ENCODE assay signal across 15 cellular contexts in genomic region chr11:3799143-3799542, GRCh38. TPM values are rescaled to one million over a fixed set of nuclear protein-coding genes. Genes with fewer than 3 reads are reported as not detected.
DNase-seq lines count a peak whose midpoint lies in the region; ATAC-seq and TF ChIP-seq lines count a peak whose summit lies in the region.
"Had no signal": no experiment of that assay in that cellular context is flagged by ENCODE, and none has a peak within 500 bp of the region (broad histone marks: within the 10 kb centered on the region; RNA-seq: fewer than 3 reads in every experiment).

No MANE protein-coding gene starts in this region.

- ATAC-seq in T-helper 17 cell (no peak), upper lobe of right lung (no peak)

- peaks cover 22% of the 10 kb centered on the region for H3K36me3 Mint-ChIP-seq in activated naive CD4-positive, alpha-beta T cell treated with anti-CD3 and anti-CD28 coated beads for 36 hours (ENCODE audit: low read depth)
- no peaks in the 10 kb centered on the region for H3K36me3 Mint-ChIP-seq in T-helper 17 cell (ENCODE audit: low read depth)
- peaks cover 0 to under 1% (median 0%) of the 10 kb centered on the region in 3 donors for H3K36me3 Mint-ChIP-seq in immature natural killer cell

- no peaks in the 10 kb centered on the region for H3K9me3 Mint-ChIP-seq in activated naive CD4-positive, alpha-beta T cell treated with anti-CD3 and anti-CD28 coated beads for 36 hours
- no peaks in the 10 kb centered on the region for H3K9me3 Mint-ChIP-seq in immature natural killer cell

- peak overlapping the region; percentile 98 for H3K4me3 Mint-ChIP-seq in activated naive CD4-positive, alpha-beta T cell treated with anti-CD3 and anti-CD28 coated beads for 36 hours
- H3K4me3 Mint-ChIP-seq in T-helper 17 cell (peak overlapping the region; percentile 95), immature natural killer cell (peak overlapping the region; percentile 39 to 99 (median 92))

- DNase-seq in activated naive CD4-positive, alpha-beta T cell treated with anti-CD3 and anti-CD28 coated beads for 36 hours = no peak
- DNase-seq in activated naive CD4-positive, alpha-beta T cell treated with anti-CD3 and anti-CD28 coated beads, Interleukin-2, amount 50 U/mL, for 16 hours = no peak
- DNase-seq in T-helper 17 cell = no peak
- no peak for DNase-seq in immature natural killer cell
- peak; percentile 17 for DNase-seq in upper lobe of right lung
- no peak for DNase-seq in H4 (ENCODE audit: low spot score)
- no peak for DNase-seq in HAP-1 (ENCODE audit: low spot score in 2 of 2)
- no peak for DNase-seq in COR-L47 (lab: John Stamatoyannopoulos, UW)
- DNase-seq: activated CD4-positive, alpha-beta T cell treated with anti-CD3 and anti-CD28 coated beads for 1 hour; cortex of kidney; GM23248; mammary epithelial cell; SW 1271 had no signal

- H3K27ac ChIP-seq in upper lobe of right lung = no peak overlapping the region
- H3K27ac ChIP-seq: adrenal gland, GM23248, prostate gland had no signal

- H3K27me3 ChIP-seq in upper lobe of right lung (no peaks in the 10 kb centered on the region), HAP-1 (ENCODE audit: low read depth) (no peaks in the 10 kb centered on the region)
- H3K27me3 ChIP-seq: adrenal gland had no signal

- no peaks in the 10 kb centered on the region for H3K36me3 ChIP-seq in upper lobe of right lung
- H3K36me3 ChIP-seq in HAP-1 (replicated peaks) = peaks cover 7% of the 10 kb centered on the region
- H3K36me3 ChIP-seq: adrenal gland, prostate gland had no signal

- TF ChIP-seq CTCF in upper lobe of right lung (IDR thresholded peaks at IDR 0.05) = no peak

- peaks cover 43% of the 10 kb centered on the region for H3K4me1 Mint-ChIP-seq in activated naive CD4-positive, alpha-beta T cell treated with anti-CD3 and anti-CD28 coated beads for 36 hours (ENCODE audit: low read depth)
- H3K4me1 Mint-ChIP-seq in T-helper 17 cell (peaks cover 28% of the 10 kb centered on the region), immature natural killer cell (peaks cover 34% of the 10 kb centered on the region in 2 donors)

- in situ Hi-C loops in HAP-1 (cut with MboI; ENCODE audit: low sequenced_read_pairs) = no loop called here

- no peaks in the 10 kb centered on the region for H3K27me3 Mint-ChIP-seq in activated naive CD4-positive, alpha-beta T cell treated with anti-CD3 and anti-CD28 coated beads for 36 hours (ENCODE audit: low read depth)
- no peaks in the 10 kb centered on the region for H3K27me3 Mint-ChIP-seq in T-helper 17 cell
- H3K27me3 Mint-ChIP-seq in immature natural killer cell (ENCODE audit: low read depth in 3 of 3) = peaks cover 5 to 16% (median 15%) of the 10 kb centered on the region in 3 donors

- H3K9me3 ChIP-seq in T-helper 17 cell (ENCODE audit: control insufficient read depth, low read length, poor library complexity, severe bottlenecking) (no peaks in the 10 kb centered on the region), upper lobe of right lung (no peaks in the 10 kb centered on the region), HAP-1 (no peaks in the 10 kb centered on the region)
- H3K9me3 ChIP-seq: adrenal gland, prostate gland had no signal

- peak overlapping the region; percentile 98 for H3K27ac Mint-ChIP-seq in activated naive CD4-positive, alpha-beta T cell treated with anti-CD3 and anti-CD28 coated beads for 36 hours
- H3K27ac Mint-ChIP-seq in T-helper 17 cell (peak overlapping the region; percentile 99), immature natural killer cell (peak overlapping the region; percentile 99 to 100 (median 99))

- H3K4me3 ChIP-seq in upper lobe of right lung (no peak overlapping the region), HAP-1 (no peak overlapping the region)
- H3K4me3 ChIP-seq: adrenal gland, GM23248, prostate gland had no signal

- peaks cover 22% of the 10 kb centered on the region for H3K4me1 ChIP-seq in upper lobe of right lung
- peaks cover 14% of the 10 kb centered on the region for H3K4me1 ChIP-seq in HAP-1
- H3K4me1 ChIP-seq: prostate gland had no signal

- CTCF ChIA-PET in activated naive CD4-positive, alpha-beta T cell treated with anti-CD3 and anti-CD28 coated beads for 36 hours (lab: Charles Lee) = interaction anchor here (3.3 kb wide), 1 partner anchor 9 kb away, joined by 25 read pairs; the partner anchor contains the start of gene PGAP2

- intact Hi-C loops in activated naive CD4-positive, alpha-beta T cell treated with anti-CD3 and anti-CD28 coated beads for 36 hours (cut with micrococcal nuclease) = loop anchor here (5.0 kb wide), 1 partner anchor 807 kb away; the partner anchor contains the start of gene NAP1L4
- intact Hi-C loops in upper lobe of right lung (cut with DNase I) = no loop called here

RNA-seq across cellular contexts. Expression of gene NUP98, which starts 1.8 kb away (rescaled TPM):
- total RNA-seq in activated naive CD4-positive, alpha-beta T cell treated with anti-CD3 and anti-CD28 coated beads for 36 hours = 10 to 100 TPM; 90.8 to 97.6 TPM
- total RNA-seq in T-helper 17 cell (100 to 1,000 TPM; 120 to 128 TPM), upper lobe of right lung (80.5 TPM)
- 10 to 100 TPM; 16.2 to 38.1 (median 20.5) TPM for polyA plus RNA-seq in immature natural killer cell
- total RNA-seq in H4 (2014; rRNA removed; shearing (Covaris generic)) = 93.9 and 101 TPM in 2 replicates

RNA-seq across cellular contexts. Expression of gene PGAP2, which starts 9.2 kb away (rescaled TPM):
- 10 to 100 TPM; 38.9 to 40.8 TPM for total RNA-seq in activated naive CD4-positive, alpha-beta T cell treated with anti-CD3 and anti-CD28 coated beads for 36 hours
- total RNA-seq in T-helper 17 cell (10 to 100 TPM; 17.8 to 19.3 TPM), upper lobe of right lung (25.0 TPM)
- 10 to 100 TPM in 2 of 3 donors, not detected in 1; 10.7 to 16.1 TPM for polyA plus RNA-seq in immature natural killer cell
- 8.2 and 14.0 TPM in 2 replicates for total RNA-seq in H4 (2014; rRNA removed; shearing (Covaris generic))

RNA-seq across cellular contexts. Expression of gene RHOG, which starts 41.6 kb away (rescaled TPM):
- 100 to 1,000 TPM; 142 TPM for total RNA-seq in activated naive CD4-positive, alpha-beta T cell treated with anti-CD3 and anti-CD28 coated beads for 36 hours
- 100 to 1,000 TPM; 114 to 123 TPM for total RNA-seq in T-helper 17 cell
- 100 to 1,000 TPM; 167 to 292 (median 199) TPM for polyA plus RNA-seq in immature natural killer cell
- 65.6 TPM for total RNA-seq in upper lobe of right lung
- 37.4 and 62.5 TPM in 2 replicates for total RNA-seq in H4 (2014; rRNA removed; shearing (Covaris generic))

RNA-seq across cellular contexts. Expression of gene STIM1, which starts 56.3 kb away (rescaled TPM):
- total RNA-seq in activated naive CD4-positive, alpha-beta T cell treated with anti-CD3 and anti-CD28 coated beads for 36 hours = 10 to 100 TPM; 62.9 to 68.5 TPM
- total RNA-seq in T-helper 17 cell (100 to 1,000 TPM; 115 to 125 TPM), upper lobe of right lung (60.7 TPM)
- 10 to 100 TPM; 28.7 to 53.1 (median 45.5) TPM for polyA plus RNA-seq in immature natural killer cell
- 22.1 and 22.7 TPM in 2 replicates for total RNA-seq in H4 (2014; rRNA removed; shearing (Covaris generic))
